16 cellular contexts compared by ENCODE assay signal in genomic region chr3:47628426-47628825, GRCh38. TPM values are rescaled to one million over a fixed set of nuclear protein-coding genes. Genes with fewer than 3 reads are reported as not detected.
A peak's percentile ranks its signal among the peaks of the same experiment; 100 is the strongest.
DNase-seq lines count a peak whose midpoint lies in the region; ATAC-seq and TF ChIP-seq lines count a peak whose summit lies in the region.
"Had no signal": no experiment of that assay in that cellular context is flagged by ENCODE, and none has a peak within 500 bp of the region (broad histone marks: within the 10 kb centered on the region; RNA-seq: fewer than 3 reads in every experiment).

No MANE protein-coding gene starts in this region.

- peaks cover 15% of the 10 kb centered on the region for H4K20me1 ChIP-seq in GM23338 (replicated peaks; ENCODE audit: insufficient read depth)

- H3K27ac ChIP-seq in GM23338 (ENCODE audit: low read depth): peak overlapping the region; percentile 80; the same call in 1 of the 2 replicates
- H3K27ac ChIP-seq in uterus: no peak overlapping the region
- H3K27ac ChIP-seq: C4-2B had no signal

- intact Hi-C loops in uterus (cut with DNase I; ENCODE audit: low total_unique reads): no loop called here

- no peak for ATAC-seq in GM23338
- ATAC-seq in esophagus mucosa: no peak
- no peak for ATAC-seq in left lobe of liver
- ATAC-seq: HepG2 had no signal

- H3F3A ChIP-seq in GM23338 (replicated peaks; ENCODE audit: low read depth): peaks cover 11% of the 10 kb centered on the region; the same call in 1 of the 2 replicates

- no peak for TF ChIP-seq CTCF in GM23338 (conservative IDR thresholded peaks at IDR 0.05; ENCODE audit: low read depth in 2 of 2)
- no peak for TF ChIP-seq CTCF in chondrocyte (IDR thresholded peaks at IDR 0.05)
- no peak for TF ChIP-seq CTCF in mesothelial cell of epicardium (IDR thresholded peaks at IDR 0.05; ENCODE audit: unreplicated experiment)
- no peak for TF ChIP-seq CTCF in type B pancreatic cell (conservative IDR thresholded peaks at IDR 0.05)
- no peak for TF ChIP-seq CTCF in uterus (IDR thresholded peaks at IDR 0.05)

- peaks cover 2% of the 10 kb centered on the region for H3K27me3 Mint-ChIP-seq in GM23338 (ENCODE audit: insufficient read depth, low read depth, poor library complexity)
- H3K27me3 Mint-ChIP-seq in chondrocyte (ENCODE audit: low read depth): no peaks in the 10 kb centered on the region
- H3K27me3 Mint-ChIP-seq in mesothelial cell of epicardium (ENCODE audit: low read depth): no peaks in the 10 kb centered on the region
- H3K27me3 Mint-ChIP-seq in type B pancreatic cell: no peaks in the 10 kb centered on the region

- H3K9me3 ChIP-seq in uterus: no peaks in the 10 kb centered on the region

- no peak overlapping the region for H2AFZ ChIP-seq in GM23338

- H3K9me3 Mint-ChIP-seq in GM23338: no peaks in the 10 kb centered on the region
- no peaks in the 10 kb centered on the region for H3K9me3 Mint-ChIP-seq in chondrocyte (ENCODE audit: low read depth)
- H3K9me3 Mint-ChIP-seq in mesothelial cell of epicardium: no peaks in the 10 kb centered on the region
- H3K9me3 Mint-ChIP-seq in type B pancreatic cell: no peaks in the 10 kb centered on the region

- peaks cover 83% of the 10 kb centered on the region for H3K36me3 Mint-ChIP-seq in GM23338 (ENCODE audit: low read depth)
- H3K36me3 Mint-ChIP-seq in chondrocyte (ENCODE audit: low read depth): peaks cover 32% of the 10 kb centered on the region
- H3K36me3 Mint-ChIP-seq in mesothelial cell of epicardium: peaks cover 67% of the 10 kb centered on the region
- H3K36me3 Mint-ChIP-seq in type B pancreatic cell: peaks cover 50% of the 10 kb centered on the region

- H3K36me3 ChIP-seq in GM23338 (ENCODE audit: insufficient read depth) (peaks cover 65% of the 10 kb centered on the region), uterus (no peaks in the 10 kb centered on the region)

- H3K4me1 Mint-ChIP-seq in GM23338: no peaks in the 10 kb centered on the region
- H3K4me1 Mint-ChIP-seq in chondrocyte (ENCODE audit: low read depth): peaks cover 12% of the 10 kb centered on the region
- H3K4me1 Mint-ChIP-seq in mesothelial cell of epicardium: peaks cover 7% of the 10 kb centered on the region
- no peaks in the 10 kb centered on the region for H3K4me1 Mint-ChIP-seq in type B pancreatic cell (ENCODE audit: unreplicated experiment)

- DNase-seq in GM23338 (ENCODE audit: low spot score) (no peak), chondrocyte (ENCODE audit: low spot score) (no peak), mesothelial cell of epicardium (ENCODE audit: low spot score in 2 of 2, unreplicated experiment in 2 of 2) (no peak), type B pancreatic cell (ENCODE audit: extremely low spot score, unreplicated experiment) (no peak), left lobe of liver (ENCODE audit: low spot score) (no peak), uterus (no peak)
- DNase-seq: KBM-7; NCI-H1105 treated with DMSO at 0.1 percent for 48 hours; NCI-H1694 treated with DMSO at 0.1 percent for 48 hours; NCI-H510A; NCI-H748 treated with DMSO at 0.1 percent for 48 hours; NK-92 treated with Interleukin-12 subunit alpha and Interleukin-12 subunit beta, amount 100 ng/mL, for 24 hours; Right ventricle myocardium superior had no signal

- H3K27ac Mint-ChIP-seq in GM23338: no peak overlapping the region
- H3K27ac Mint-ChIP-seq in chondrocyte (ENCODE audit: unreplicated experiment): peak overlapping the region; percentile 42
- H3K27ac Mint-ChIP-seq in mesothelial cell of epicardium: peak overlapping the region; percentile 58
- H3K27ac Mint-ChIP-seq in type B pancreatic cell: peak overlapping the region; percentile 62

- H3K4me3 Mint-ChIP-seq in GM23338 (no peak overlapping the region), chondrocyte (ENCODE audit: unreplicated experiment) (no peak overlapping the region), mesothelial cell of epicardium (no peak overlapping the region), type B pancreatic cell (no peak overlapping the region)

- no peak for TF ChIP-seq POLR2A in uterus (IDR thresholded peaks at IDR 0.05)

- no peaks in the 10 kb centered on the region for H3K9me2 ChIP-seq in GM23338 (ENCODE audit: insufficient read depth)

- H3K27me3 ChIP-seq in GM23338 (ENCODE audit: insufficient read depth): no peaks in the 10 kb centered on the region
- no peaks in the 10 kb centered on the region for H3K27me3 ChIP-seq in uterus

- H3K4me2 ChIP-seq in GM23338: no peak overlapping the region

- H3K4me1 ChIP-seq in GM23338 (ENCODE audit: insufficient read depth) (no peaks in the 10 kb centered on the region), uterus (no peaks in the 10 kb centered on the region)

- H3K79me2 ChIP-seq in GM23338 (replicated peaks; ENCODE audit: insufficient read depth): peaks cover 5% of the 10 kb centered on the region; the same call in 1 of the 2 replicates

- H3K4me3 ChIP-seq in GM23338 (no peak overlapping the region), uterus (no peak overlapping the region)

TF ChIP-seq in GM23338, 12 proteins besides CTCF, POLR2A, EP300 and RAD21 (continues in another document):
- no peak for TF ChIP-seq ETS1 (IDR thresholded peaks at IDR 0.05)
- TF ChIP-seq REST (IDR thresholded peaks at IDR 0.05; ENCODE audit: unreplicated experiment): no peak
- TF ChIP-seq STAT1 (IDR thresholded peaks at IDR 0.05; ENCODE audit: unreplicated experiment): no peak

RNA-seq across cellular contexts. Expression of gene CSPG5, which starts 49.8 kb away (rescaled TPM):
- total RNA-seq in GM23338 (2014; rRNA removed; shearing (Covaris generic)): 3.4 and 4.3 TPM in 2 replicates
- 0.86 and 1.3 TPM in 2 replicates for polyA plus RNA-seq in GM23338 (2016; fragmentation: Nextera tagmentation; extraction: Ambion mirVana)
- total RNA-seq in chondrocyte (1.2 to 2.8 TPM (median 2.1 TPM) in 3 replicates), mesothelial cell of epicardium (0.84 to 1.1 TPM (median 1.1 TPM) in 3 replicates), type B pancreatic cell (ENCODE audit: low replicate concordance) (1.2 and 2.1 TPM in 2 replicates), esophagus mucosa (0.48 TPM), left lobe of liver (0.48 TPM), uterus (1 to 10 TPM in 1 of 4 donors, under 1 TPM in 1, not detected in 2; 0.82 to 2.9 TPM)
